Comparison of ENCODE assay signal across 34 cellular contexts in genomic region chr12:70809887-70810286, GRCh38.
"Had no signal": no experiment of that assay in that cellular context is flagged by ENCODE, and none has a peak within 500 bp of the region (broad histone marks: within the 10 kb centered on the region; RNA-seq: fewer than 3 reads in every experiment).

No MANE protein-coding gene starts in this region.

- H3K4me3 ChIP-seq: ascending aorta, breast epithelium, cardiac muscle cell, colonic mucosa, esophagus squamous epithelium, gastroesophageal sphincter had no signal

- ATAC-seq: activated CD4-positive, alpha-beta T cell treated with anti-CD3 and anti-CD28 coated beads for 36 hours; activated CD8-positive, alpha-beta memory T cell treated with anti-CD3 and anti-CD28 coated beads, Interleukin-2, amount 10 ng/mL, durations not matched to agents 7 days and 5 days; activated CD8-positive, alpha-beta T cell treated with anti-CD3 and anti-CD28 coated beads, Interleukin-2, amount 10 ng/mL, durations not matched to agents 7 days and 5 days; activated naive CD4-positive, alpha-beta T cell treated with anti-CD3 and anti-CD28 coated beads, Interleukin-2, amount 50 U/mL, for 72 hours; gastroesophageal sphincter had no signal

- H3K4me1 Mint-ChIP-seq: activated CD4-positive, alpha-beta T cell treated with anti-CD3 and anti-CD28 coated beads for 36 hours; activated CD4-positive, alpha-beta T cell treated with anti-CD3 and anti-CD28 coated beads, Interleukin-2, amount 10 ng/mL, durations not matched to agents 24 days and 14 days; activated CD8-positive, alpha-beta memory T cell treated with anti-CD3 and anti-CD28 coated beads, Interleukin-2, amount 10 ng/mL, durations not matched to agents 7 days and 5 days; activated naive CD4-positive, alpha-beta T cell treated with anti-CD3 and anti-CD28 coated beads, Interleukin-2, amount 10 ng/mL, durations not matched to agents 7 days and 5 days; activated naive CD8-positive, alpha-beta T cell treated with anti-CD3 and anti-CD28 coated beads, Interleukin-2, amount 10 ng/mL, durations not matched to agents 7 days and 5 days had no signal

- H3K27ac Mint-ChIP-seq: activated CD4-positive, alpha-beta memory T cell treated with anti-CD3 and anti-CD28 coated beads for 36 hours; activated CD4-positive, alpha-beta T cell treated with anti-CD3 and anti-CD28 coated beads for 36 hours; activated CD4-positive, alpha-beta T cell treated with anti-CD3 and anti-CD28 coated beads, Interleukin-2, amount 10 ng/mL, durations not matched to agents 24 days and 14 days; activated CD8-positive, alpha-beta memory T cell treated with anti-CD3 and anti-CD28 coated beads, Interleukin-2, amount 10 ng/mL, durations not matched to agents 7 days and 5 days; activated CD8-positive, alpha-beta T cell treated with anti-CD3 and anti-CD28 coated beads, Interleukin-2, amount 10 ng/mL, durations not matched to agents 7 days and 5 days; activated naive CD4-positive, alpha-beta T cell treated with anti-CD3 and anti-CD28 coated beads, Interleukin-2, amount 10 ng/mL, durations not matched to agents 7 days and 5 days; activated naive CD4-positive, alpha-beta T cell treated with anti-CD3 and anti-CD28 coated beads, Interleukin-2, amount 50 U/mL, for 72 hours; activated naive CD8-positive, alpha-beta T cell treated with anti-CD3 and anti-CD28 coated beads, Interleukin-2, amount 10 ng/mL, durations not matched to agents 7 days and 5 days; activated T-helper 1 cell treated with anti-CD3 and anti-CD28 coated beads, Interleukin-12 subunit alpha, Interleukin-12 subunit beta, Interleukin-2, Interleukin-4 antibody, amounts not matched to agents 30 ng/mL and 10 ng/mL and 1 ng/mL, durations not matched to agents 14 hours and 24 hours and 36 hours; activated T-helper 2 cell treated with anti-CD3 and anti-CD28 coated beads, Interferon-gamma antibody, Interleukin-2, Interleukin-4, amounts not matched to agents 10 μg/mL and 5 μg/mL and 100 μg/mL, durations not matched to agents 14 hours and 24 hours and 36 hours; brain; T-helper 2 cell treated with Interferon-gamma antibody and Interleukin-4, amounts not matched to agents 5 μg/mL and 100 μg/mL, for 36 hours had no signal

- H3K27me3 Mint-ChIP-seq: activated CD4-positive, alpha-beta memory T cell treated with anti-CD3 and anti-CD28 coated beads for 36 hours; activated CD4-positive, alpha-beta T cell treated with anti-CD3 and anti-CD28 coated beads for 36 hours; activated CD4-positive, alpha-beta T cell treated with anti-CD3 and anti-CD28 coated beads, Interleukin-2, amount 10 ng/mL, durations not matched to agents 24 days and 14 days; activated CD8-positive, alpha-beta memory T cell treated with anti-CD3 and anti-CD28 coated beads, Interleukin-2, amount 10 ng/mL, durations not matched to agents 7 days and 5 days; activated naive CD4-positive, alpha-beta T cell treated with anti-CD3 and anti-CD28 coated beads, Interleukin-2, amount 10 ng/mL, durations not matched to agents 7 days and 5 days; brain had no signal

- DNase-seq: activated CD4-positive, alpha-beta memory T cell treated with anti-CD3 and anti-CD28 coated beads for 36 hours; activated CD4-positive, alpha-beta T cell treated with anti-CD3 and anti-CD28 coated beads for 36 hours; activated CD4-positive, alpha-beta T cell treated with anti-CD3 and anti-CD28 coated beads, Interleukin-2, amount 10 ng/mL, durations not matched to agents 24 days and 14 days; activated CD4-positive, CD25-positive, alpha-beta regulatory T cell; activated CD4-positive, CD25-positive, alpha-beta regulatory T cell treated with anti-CD3 and anti-CD28 coated beads, Interleukin-2, amount 50 U/mL, for 72 hours; activated CD8-positive, alpha-beta memory T cell treated with anti-CD3 and anti-CD28 coated beads, Interleukin-2, amount 10 ng/mL, durations not matched to agents 7 days and 5 days; activated CD8-positive, alpha-beta memory T cell treated with anti-CD3 and anti-CD28 coated beads, Interleukin-2, amount 50 U/mL, for 4 hours; activated CD8-positive, alpha-beta T cell treated with anti-CD3 and anti-CD28 coated beads, Interleukin-2, amount 10 ng/mL, durations not matched to agents 7 days and 5 days; activated effector memory CD4-positive, alpha-beta T cell treated with anti-CD3 and anti-CD28 coated beads, Interleukin-2, amount 50 U/mL, for 16 hours; activated naive CD4-positive, alpha-beta T cell treated with anti-CD3 and anti-CD28 coated beads, Interleukin-2, amount 10 ng/mL, durations not matched to agents 7 days and 5 days; activated naive CD8-positive, alpha-beta T cell treated with anti-CD3 and anti-CD28 coated beads, Interleukin-2, amount 10 ng/mL, durations not matched to agents 7 days and 5 days; activated T-cell treated with anti-CD3 and anti-CD28 coated beads, Interleukin-2, amount 50 U/mL, for 1 hour; activated T-cell treated with anti-CD3 and anti-CD28 coated beads, Interleukin-2, amount 50 U/mL, for 48 hours; central memory CD4-positive, alpha-beta T cell; cerebellar nuclear complex; colonic mucosa; effector CD8-positive, alpha-beta T cell; esophagus squamous epithelium; foreskin melanocyte; head of caudate nucleus; hippocampal formation; T1000 had no signal

- H3K9me3 ChIP-seq: ascending aorta, colonic mucosa, esophagus squamous epithelium had no signal

- H3K36me3 Mint-ChIP-seq: activated CD4-positive, alpha-beta memory T cell treated with anti-CD3 and anti-CD28 coated beads for 36 hours; activated CD8-positive, alpha-beta memory T cell treated with anti-CD3 and anti-CD28 coated beads, Interleukin-2, amount 10 ng/mL, durations not matched to agents 7 days and 5 days; activated naive CD4-positive, alpha-beta T cell treated with anti-CD3 and anti-CD28 coated beads, Interleukin-2, amount 10 ng/mL, durations not matched to agents 7 days and 5 days; activated naive CD8-positive, alpha-beta T cell treated with anti-CD3 and anti-CD28 coated beads, Interleukin-2, amount 10 ng/mL, durations not matched to agents 7 days and 5 days; brain had no signal

- H3K36me3 ChIP-seq: ascending aorta, breast epithelium, cardiac muscle cell, colonic mucosa, esophagus squamous epithelium, gastroesophageal sphincter had no signal

- H3K27ac ChIP-seq: ascending aorta, breast epithelium, cardiac muscle cell, colonic mucosa, epithelial cell of prostate, esophagus squamous epithelium, gastroesophageal sphincter had no signal

- H3K27me3 ChIP-seq: ascending aorta, breast epithelium, cardiac muscle cell, colonic mucosa, esophagus squamous epithelium, gastroesophageal sphincter had no signal

- H3K4me3 Mint-ChIP-seq: activated CD4-positive, alpha-beta memory T cell treated with anti-CD3 and anti-CD28 coated beads for 36 hours; activated CD4-positive, alpha-beta T cell treated with anti-CD3 and anti-CD28 coated beads for 36 hours; activated CD4-positive, alpha-beta T cell treated with anti-CD3 and anti-CD28 coated beads, Interleukin-2, amount 10 ng/mL, durations not matched to agents 24 days and 14 days; activated CD8-positive, alpha-beta memory T cell treated with anti-CD3 and anti-CD28 coated beads, Interleukin-2, amount 10 ng/mL, durations not matched to agents 7 days and 5 days; activated CD8-positive, alpha-beta T cell treated with anti-CD3 and anti-CD28 coated beads, Interleukin-2, amount 10 ng/mL, durations not matched to agents 7 days and 5 days; activated naive CD4-positive, alpha-beta T cell treated with anti-CD3 and anti-CD28 coated beads, Interleukin-2, amount 10 ng/mL, durations not matched to agents 7 days and 5 days; activated naive CD8-positive, alpha-beta T cell treated with anti-CD3 and anti-CD28 coated beads, Interleukin-2, amount 10 ng/mL, durations not matched to agents 7 days and 5 days; activated T-helper 1 cell treated with anti-CD3 and anti-CD28 coated beads, Interleukin-12 subunit alpha, Interleukin-12 subunit beta, Interleukin-2, Interleukin-4 antibody, amounts not matched to agents 30 ng/mL and 10 ng/mL and 1 ng/mL, durations not matched to agents 14 hours and 24 hours and 36 hours; brain; T-helper 2 cell treated with Interferon-gamma antibody and Interleukin-4, amounts not matched to agents 5 μg/mL and 100 μg/mL, for 36 hours had no signal

- H3K9me3 Mint-ChIP-seq: activated CD4-positive, alpha-beta memory T cell treated with anti-CD3 and anti-CD28 coated beads for 36 hours; activated CD4-positive, alpha-beta T cell treated with anti-CD3 and anti-CD28 coated beads, Interleukin-2, amount 10 ng/mL, durations not matched to agents 24 days and 14 days; activated naive CD4-positive, alpha-beta T cell treated with anti-CD3 and anti-CD28 coated beads, Interleukin-2, amount 10 ng/mL, durations not matched to agents 7 days and 5 days; activated naive CD8-positive, alpha-beta T cell treated with anti-CD3 and anti-CD28 coated beads, Interleukin-2, amount 10 ng/mL, durations not matched to agents 7 days and 5 days; activated T-helper 1 cell treated with anti-CD3 and anti-CD28 coated beads, Interleukin-12 subunit alpha, Interleukin-12 subunit beta, Interleukin-2, Interleukin-4 antibody, amounts not matched to agents 30 ng/mL and 10 ng/mL and 1 ng/mL, durations not matched to agents 14 hours and 24 hours and 36 hours; activated T-helper 2 cell treated with anti-CD3 and anti-CD28 coated beads, Interferon-gamma antibody, Interleukin-2, Interleukin-4, amounts not matched to agents 10 μg/mL and 5 μg/mL and 100 μg/mL, durations not matched to agents 14 hours and 24 hours and 36 hours; T-helper 2 cell treated with Interferon-gamma antibody and Interleukin-4, amounts not matched to agents 5 μg/mL and 100 μg/mL, for 36 hours had no signal

- FAIRE-seq: endometrium, endothelial cell of umbilical vein had no signal

- H3K4me1 ChIP-seq: ascending aorta, breast epithelium, colonic mucosa, esophagus squamous epithelium, gastroesophageal sphincter had no signal
